Comparison of ENCODE assay signal across 1 cellular context in the genomic region with DNA sequence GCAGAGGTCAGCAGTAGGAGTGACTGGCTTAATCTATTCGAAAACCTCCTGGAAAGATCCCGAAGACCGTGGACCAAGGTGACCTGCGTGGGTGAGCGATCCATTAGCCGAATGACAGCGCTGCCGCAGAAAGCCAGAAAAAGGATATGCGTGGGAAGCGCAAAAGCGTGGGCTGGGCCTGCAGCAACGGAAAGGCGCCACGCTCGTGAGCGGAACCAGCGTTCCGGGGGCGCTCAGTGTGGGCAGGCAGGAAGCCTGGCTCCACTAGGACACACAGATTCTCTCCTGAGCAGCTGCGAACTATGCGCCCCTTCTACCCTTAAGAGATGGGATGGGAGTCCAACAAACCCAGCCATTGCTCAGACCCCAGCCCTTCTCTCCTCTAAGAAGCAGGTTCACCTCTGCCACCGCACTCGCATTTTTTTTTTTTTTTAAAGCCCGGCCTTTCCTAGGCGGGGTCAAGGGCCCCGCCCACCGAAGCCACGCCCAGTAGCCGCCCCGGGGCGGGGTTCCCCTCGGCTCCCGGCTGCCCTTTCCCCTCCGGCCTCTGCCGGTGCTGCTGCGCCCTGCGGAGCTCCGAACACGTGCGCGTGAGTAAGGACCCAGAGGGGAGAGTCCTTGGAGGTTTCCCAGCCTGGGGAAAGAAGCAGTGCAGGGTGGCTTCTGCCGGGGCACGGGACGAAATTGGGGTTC.
A peak's percentile ranks its signal among the peaks of the same experiment; 100 is the strongest.
TF ChIP-seq lines count a peak whose summit lies in the region.

No MANE protein-coding gene starts in this region.

TF ChIP-seq in HepG2, 621 proteins besides CTCF, POLR2A, EP300 and RAD21 (continued from another document and continues in another):
- TF ChIP-seq, protein P1, sequence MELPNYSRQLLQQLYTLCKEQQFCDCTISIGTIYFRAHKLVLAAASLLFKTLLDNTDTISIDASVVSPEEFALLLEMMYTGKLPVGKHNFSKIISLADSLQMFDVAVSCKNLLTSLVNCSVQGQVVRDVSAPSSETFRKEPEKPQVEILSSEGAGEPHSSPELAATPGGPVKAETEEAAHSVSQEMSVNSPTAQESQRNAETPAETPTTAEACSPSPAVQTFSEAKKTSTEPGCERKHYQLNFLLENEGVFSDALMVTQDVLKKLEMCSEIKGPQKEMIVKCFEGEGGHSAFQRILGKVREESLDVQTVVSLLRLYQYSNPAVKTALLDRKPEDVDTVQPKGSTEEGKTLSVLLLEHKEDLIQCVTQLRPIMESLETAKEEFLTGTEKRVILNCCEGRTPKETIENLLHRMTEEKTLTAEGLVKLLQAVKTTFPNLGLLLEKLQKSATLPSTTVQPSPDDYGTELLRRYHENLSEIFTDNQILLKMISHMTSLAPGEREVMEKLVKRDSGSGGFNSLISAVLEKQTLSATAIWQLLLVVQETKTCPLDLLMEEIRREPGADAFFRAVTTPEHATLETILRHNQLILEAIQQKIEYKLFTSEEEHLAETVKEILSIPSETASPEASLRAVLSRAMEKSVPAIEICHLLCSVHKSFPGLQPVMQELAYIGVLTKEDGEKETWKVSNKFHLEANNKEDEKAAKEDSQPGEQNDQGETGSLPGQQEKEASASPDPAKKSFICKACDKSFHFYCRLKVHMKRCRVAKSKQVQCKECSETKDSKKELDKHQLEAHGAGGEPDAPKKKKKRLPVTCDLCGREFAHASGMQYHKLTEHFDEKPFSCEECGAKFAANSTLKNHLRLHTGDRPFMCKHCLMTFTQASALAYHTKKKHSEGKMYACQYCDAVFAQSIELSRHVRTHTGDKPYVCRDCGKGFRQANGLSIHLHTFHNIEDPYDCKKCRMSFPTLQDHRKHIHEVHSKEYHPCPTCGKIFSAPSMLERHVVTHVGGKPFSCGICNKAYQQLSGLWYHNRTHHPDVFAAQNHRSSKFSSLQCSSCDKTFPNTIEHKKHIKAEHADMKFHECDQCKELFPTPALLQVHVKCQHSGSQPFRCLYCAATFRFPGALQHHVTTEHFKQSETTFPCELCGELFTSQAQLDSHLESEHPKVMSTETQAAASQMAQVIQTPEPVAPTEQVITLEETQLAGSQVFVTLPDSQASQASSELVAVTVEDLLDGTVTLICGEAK (IDR thresholded peaks at IDR 0.05), result no peak
- TF ChIP-seq, protein P1 (CRISPR knock-in tag; IDR thresholded peaks at IDR 0.05), result peak; percentile 82
- TF ChIP-seq, protein P2, sequence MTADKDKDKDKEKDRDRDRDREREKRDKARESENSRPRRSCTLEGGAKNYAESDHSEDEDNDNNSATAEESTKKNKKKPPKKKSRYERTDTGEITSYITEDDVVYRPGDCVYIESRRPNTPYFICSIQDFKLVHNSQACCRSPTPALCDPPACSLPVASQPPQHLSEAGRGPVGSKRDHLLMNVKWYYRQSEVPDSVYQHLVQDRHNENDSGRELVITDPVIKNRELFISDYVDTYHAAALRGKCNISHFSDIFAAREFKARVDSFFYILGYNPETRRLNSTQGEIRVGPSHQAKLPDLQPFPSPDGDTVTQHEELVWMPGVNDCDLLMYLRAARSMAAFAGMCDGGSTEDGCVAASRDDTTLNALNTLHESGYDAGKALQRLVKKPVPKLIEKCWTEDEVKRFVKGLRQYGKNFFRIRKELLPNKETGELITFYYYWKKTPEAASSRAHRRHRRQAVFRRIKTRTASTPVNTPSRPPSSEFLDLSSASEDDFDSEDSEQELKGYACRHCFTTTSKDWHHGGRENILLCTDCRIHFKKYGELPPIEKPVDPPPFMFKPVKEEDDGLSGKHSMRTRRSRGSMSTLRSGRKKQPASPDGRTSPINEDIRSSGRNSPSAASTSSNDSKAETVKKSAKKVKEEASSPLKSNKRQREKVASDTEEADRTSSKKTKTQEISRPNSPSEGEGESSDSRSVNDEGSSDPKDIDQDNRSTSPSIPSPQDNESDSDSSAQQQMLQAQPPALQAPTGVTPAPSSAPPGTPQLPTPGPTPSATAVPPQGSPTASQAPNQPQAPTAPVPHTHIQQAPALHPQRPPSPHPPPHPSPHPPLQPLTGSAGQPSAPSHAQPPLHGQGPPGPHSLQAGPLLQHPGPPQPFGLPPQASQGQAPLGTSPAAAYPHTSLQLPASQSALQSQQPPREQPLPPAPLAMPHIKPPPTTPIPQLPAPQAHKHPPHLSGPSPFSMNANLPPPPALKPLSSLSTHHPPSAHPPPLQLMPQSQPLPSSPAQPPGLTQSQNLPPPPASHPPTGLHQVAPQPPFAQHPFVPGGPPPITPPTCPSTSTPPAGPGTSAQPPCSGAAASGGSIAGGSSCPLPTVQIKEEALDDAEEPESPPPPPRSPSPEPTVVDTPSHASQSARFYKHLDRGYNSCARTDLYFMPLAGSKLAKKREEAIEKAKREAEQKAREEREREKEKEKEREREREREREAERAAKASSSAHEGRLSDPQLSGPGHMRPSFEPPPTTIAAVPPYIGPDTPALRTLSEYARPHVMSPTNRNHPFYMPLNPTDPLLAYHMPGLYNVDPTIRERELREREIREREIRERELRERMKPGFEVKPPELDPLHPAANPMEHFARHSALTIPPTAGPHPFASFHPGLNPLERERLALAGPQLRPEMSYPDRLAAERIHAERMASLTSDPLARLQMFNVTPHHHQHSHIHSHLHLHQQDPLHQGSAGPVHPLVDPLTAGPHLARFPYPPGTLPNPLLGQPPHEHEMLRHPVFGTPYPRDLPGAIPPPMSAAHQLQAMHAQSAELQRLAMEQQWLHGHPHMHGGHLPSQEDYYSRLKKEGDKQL (CRISPR knock-in tag; IDR thresholded peaks at IDR 0.05; ENCODE audit: low read depth), result no peak
- TF ChIP-seq GATA4 (IDR thresholded peaks at IDR 0.05; ENCODE audit: borderline replicate concordance, low read depth) (0 out of 2 replicates have a peak, but pooled peaks have one; percentile 29), SALL1 (CRISPR knock-in tag; IDR thresholded peaks at IDR 0.05) (peak; percentile 14; the same call in 1 of the 2 replicates), GLI4 (CRISPR knock-in tag; IDR thresholded peaks at IDR 0.05; ENCODE audit: borderline replicate concordance) (no peak), RFX5 (IDR thresholded peaks at IDR 0.05; ENCODE audit: low read depth, low read length) (no peak), ZNF780A (CRISPR knock-in tag; IDR thresholded peaks at IDR 0.05) (0 out of 2 replicates have a peak, but pooled peaks have one; percentile 18), ZNF572 (CRISPR knock-in tag; IDR thresholded peaks at IDR 0.05) (no peak), KDM6A (CRISPR knock-in tag; IDR thresholded peaks at IDR 0.05; ENCODE audit: low read depth) (no peak), ZNF841 (CRISPR knock-in tag; IDR thresholded peaks at IDR 0.05; ENCODE audit: borderline replicate concordance) (no peak), CHD2 (IDR thresholded peaks at IDR 0.05; ENCODE audit: low read depth, low read length) (no peak), STAG1 (CRISPR knock-in tag; IDR thresholded peaks at IDR 0.05) (no peak; the same call in 1 of the 2 replicates), ZNF3 (CRISPR knock-in tag; IDR thresholded peaks at IDR 0.05) (no peak), ZNF768 (CRISPR knock-in tag; IDR thresholded peaks at IDR 0.05) (peak; percentile 37; the same call in 1 of the 2 replicates), CC2D1A (CRISPR knock-in tag; IDR thresholded peaks at IDR 0.05) (no peak), TEAD3 (CRISPR knock-in tag; optimal IDR thresholded peaks at IDR 0.05; ENCODE audit: borderline replicate concordance) (peak; percentile 10), FOXK2 (IDR thresholded peaks at IDR 0.05) (no peak), RARA (CRISPR knock-in tag; IDR thresholded peaks at IDR 0.05) (peak; percentile 44; the same call in 1 of the 2 replicates), SOX13 (IDR thresholded peaks at IDR 0.05) (no peak; the same call in 1 of the 2 replicates), SOX13 (CRISPR knock-in tag; conservative IDR thresholded peaks at IDR 0.05 in 1 of 2, IDR thresholded peaks at IDR 0.05 in 1 of 2) (peak in 1 of 2 experiments; percentile 23; a peak in 1 of 4 replicates), ATAD3A (CRISPR knock-in tag; IDR thresholded peaks at IDR 0.05) (no peak), CHCHD3 (CRISPR knock-in tag; IDR thresholded peaks at IDR 0.05) (no peak)
- TF ChIP-seq, protein P3, sequence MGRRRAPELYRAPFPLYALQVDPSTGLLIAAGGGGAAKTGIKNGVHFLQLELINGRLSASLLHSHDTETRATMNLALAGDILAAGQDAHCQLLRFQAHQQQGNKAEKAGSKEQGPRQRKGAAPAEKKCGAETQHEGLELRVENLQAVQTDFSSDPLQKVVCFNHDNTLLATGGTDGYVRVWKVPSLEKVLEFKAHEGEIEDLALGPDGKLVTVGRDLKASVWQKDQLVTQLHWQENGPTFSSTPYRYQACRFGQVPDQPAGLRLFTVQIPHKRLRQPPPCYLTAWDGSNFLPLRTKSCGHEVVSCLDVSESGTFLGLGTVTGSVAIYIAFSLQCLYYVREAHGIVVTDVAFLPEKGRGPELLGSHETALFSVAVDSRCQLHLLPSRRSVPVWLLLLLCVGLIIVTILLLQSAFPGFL (CRISPR knock-in tag; IDR thresholded peaks at IDR 0.05), result no peak
- TF ChIP-seq, protein P4, sequence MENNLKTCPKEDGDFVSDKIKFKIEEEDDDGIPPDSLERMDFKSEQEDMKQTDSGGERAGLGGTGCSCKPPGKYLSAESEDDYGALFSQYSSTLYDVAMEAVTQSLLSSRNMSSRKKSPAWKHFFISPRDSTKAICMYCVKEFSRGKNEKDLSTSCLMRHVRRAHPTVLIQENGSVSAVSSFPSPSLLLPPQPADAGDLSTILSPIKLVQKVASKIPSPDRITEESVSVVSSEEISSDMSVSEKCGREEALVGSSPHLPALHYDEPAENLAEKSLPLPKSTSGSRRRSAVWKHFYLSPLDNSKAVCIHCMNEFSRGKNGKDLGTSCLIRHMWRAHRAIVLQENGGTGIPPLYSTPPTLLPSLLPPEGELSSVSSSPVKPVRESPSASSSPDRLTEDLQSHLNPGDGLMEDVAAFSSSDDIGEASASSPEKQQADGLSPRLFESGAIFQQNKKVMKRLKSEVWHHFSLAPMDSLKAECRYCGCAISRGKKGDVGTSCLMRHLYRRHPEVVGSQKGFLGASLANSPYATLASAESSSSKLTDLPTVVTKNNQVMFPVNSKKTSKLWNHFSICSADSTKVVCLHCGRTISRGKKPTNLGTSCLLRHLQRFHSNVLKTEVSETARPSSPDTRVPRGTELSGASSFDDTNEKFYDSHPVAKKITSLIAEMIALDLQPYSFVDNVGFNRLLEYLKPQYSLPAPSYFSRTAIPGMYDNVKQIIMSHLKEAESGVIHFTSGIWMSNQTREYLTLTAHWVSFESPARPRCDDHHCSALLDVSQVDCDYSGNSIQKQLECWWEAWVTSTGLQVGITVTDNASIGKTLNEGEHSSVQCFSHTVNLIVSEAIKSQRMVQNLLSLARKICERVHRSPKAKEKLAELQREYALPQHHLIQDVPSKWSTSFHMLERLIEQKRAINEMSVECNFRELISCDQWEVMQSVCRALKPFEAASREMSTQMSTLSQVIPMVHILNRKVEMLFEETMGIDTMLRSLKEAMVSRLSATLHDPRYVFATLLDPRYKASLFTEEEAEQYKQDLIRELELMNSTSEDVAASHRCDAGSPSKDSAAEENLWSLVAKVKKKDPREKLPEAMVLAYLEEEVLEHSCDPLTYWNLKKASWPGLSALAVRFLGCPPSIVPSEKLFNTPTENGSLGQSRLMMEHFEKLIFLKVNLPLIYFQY (CRISPR knock-in tag; IDR thresholded peaks at IDR 0.05; ENCODE audit: borderline replicate concordance), result no peak
- TF ChIP-seq, protein P5, sequence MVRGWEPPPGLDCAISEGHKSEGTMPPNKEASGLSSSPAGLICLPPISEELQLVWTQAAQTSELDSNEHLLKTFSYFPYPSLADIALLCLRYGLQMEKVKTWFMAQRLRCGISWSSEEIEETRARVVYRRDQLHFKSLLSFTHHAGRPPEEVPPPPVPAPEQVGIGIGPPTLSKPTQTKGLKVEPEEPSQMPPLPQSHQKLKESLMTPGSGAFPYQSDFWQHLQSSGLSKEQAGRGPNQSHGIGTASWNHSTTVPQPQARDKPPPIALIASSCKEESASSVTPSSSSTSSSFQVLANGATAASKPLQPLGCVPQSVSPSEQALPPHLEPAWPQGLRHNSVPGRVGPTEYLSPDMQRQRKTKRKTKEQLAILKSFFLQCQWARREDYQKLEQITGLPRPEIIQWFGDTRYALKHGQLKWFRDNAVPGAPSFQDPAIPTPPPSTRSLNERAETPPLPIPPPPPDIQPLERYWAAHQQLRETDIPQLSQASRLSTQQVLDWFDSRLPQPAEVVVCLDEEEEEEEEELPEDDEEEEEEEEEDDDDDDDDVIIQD (CRISPR knock-in tag; IDR thresholded peaks at IDR 0.05; ENCODE audit: low read depth), result 0 out of 2 replicates have a peak, but pooled peaks have one; percentile 26
- TF ChIP-seq, protein P6, sequence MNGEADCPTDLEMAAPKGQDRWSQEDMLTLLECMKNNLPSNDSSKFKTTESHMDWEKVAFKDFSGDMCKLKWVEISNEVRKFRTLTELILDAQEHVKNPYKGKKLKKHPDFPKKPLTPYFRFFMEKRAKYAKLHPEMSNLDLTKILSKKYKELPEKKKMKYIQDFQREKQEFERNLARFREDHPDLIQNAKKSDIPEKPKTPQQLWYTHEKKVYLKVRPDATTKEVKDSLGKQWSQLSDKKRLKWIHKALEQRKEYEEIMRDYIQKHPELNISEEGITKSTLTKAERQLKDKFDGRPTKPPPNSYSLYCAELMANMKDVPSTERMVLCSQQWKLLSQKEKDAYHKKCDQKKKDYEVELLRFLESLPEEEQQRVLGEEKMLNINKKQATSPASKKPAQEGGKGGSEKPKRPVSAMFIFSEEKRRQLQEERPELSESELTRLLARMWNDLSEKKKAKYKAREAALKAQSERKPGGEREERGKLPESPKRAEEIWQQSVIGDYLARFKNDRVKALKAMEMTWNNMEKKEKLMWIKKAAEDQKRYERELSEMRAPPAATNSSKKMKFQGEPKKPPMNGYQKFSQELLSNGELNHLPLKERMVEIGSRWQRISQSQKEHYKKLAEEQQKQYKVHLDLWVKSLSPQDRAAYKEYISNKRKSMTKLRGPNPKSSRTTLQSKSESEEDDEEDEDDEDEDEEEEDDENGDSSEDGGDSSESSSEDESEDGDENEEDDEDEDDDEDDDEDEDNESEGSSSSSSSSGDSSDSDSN (CRISPR knock-in tag; IDR thresholded peaks at IDR 0.05), result peak; percentile 38; the same call in 1 of the 2 replicates
